In the genomic region with DNA sequence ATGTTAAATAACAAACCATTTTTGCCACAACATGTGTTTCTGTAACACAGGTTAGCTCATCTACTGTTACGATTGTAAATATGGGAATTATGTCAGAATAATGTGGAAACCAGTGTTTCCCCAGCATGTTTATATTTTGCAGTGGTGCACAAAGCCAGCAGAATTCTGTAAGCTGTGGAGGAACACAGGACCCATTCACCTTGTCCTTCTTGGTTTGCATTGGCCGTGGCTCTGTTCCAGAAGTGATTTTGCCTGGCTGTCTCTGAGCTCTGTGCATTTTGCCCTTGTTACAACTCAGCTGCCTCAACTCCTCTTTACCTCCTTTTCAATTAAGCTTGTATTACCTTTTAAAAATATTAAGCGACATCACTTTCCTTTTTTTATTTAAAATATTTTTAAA, we compare ENCODE assay signal across 31 cellular contexts.
"Had no signal": no experiment of that assay in that cellular context is flagged by ENCODE, and none has a peak within 500 bp of the region (broad histone marks: within the 10 kb centered on the region; RNA-seq: fewer than 3 reads in every experiment).

No MANE protein-coding gene starts in this region.

- H3K27ac ChIP-seq: ascending aorta, cardiac muscle cell, coronary artery, gastroesophageal sphincter, hepatocyte, ovary, psoas muscle, suprapubic skin, tibial nerve, WERI-Rb-1 had no signal

- H3K36me3 ChIP-seq: ascending aorta, cardiac muscle cell, gastroesophageal sphincter, ovary, suprapubic skin, tibial nerve, WERI-Rb-1 had no signal

- H3K9me3 ChIP-seq: ascending aorta, gastroesophageal sphincter, ovary, psoas muscle, suprapubic skin, tibial nerve had no signal

- H3K9me3 Mint-ChIP-seq: activated naive CD4-positive, alpha-beta T cell treated with anti-CD3 and anti-CD28 coated beads, Interleukin-2, amount 10 ng/mL, durations not matched to agents 7 days and 5 days; activated naive CD8-positive, alpha-beta T cell treated with anti-CD3 and anti-CD28 coated beads, Interleukin-2, amount 10 ng/mL, durations not matched to agents 7 days and 5 days; brain; effector memory CD8-positive, alpha-beta T cell; nephron; stimulated activated memory B cell treated with anti-CD40 and anti-IgM and Interleukin-4, amounts not matched to agents 10 μg/mL and 1 μg/mL and 100 μg/mL, for 72 hours; stimulated activated naive CD8-positive, alpha-beta T cell treated with anti-CD3 and anti-CD28 coated beads, Interleukin-15, amount 100 ng/mL, for 72 hours had no signal

- H3K4me1 Mint-ChIP-seq: activated naive CD4-positive, alpha-beta T cell treated with anti-CD3 and anti-CD28 coated beads, Interleukin-2, amount 10 ng/mL, durations not matched to agents 7 days and 5 days; activated naive CD8-positive, alpha-beta T cell treated with anti-CD3 and anti-CD28 coated beads, Interleukin-2, amount 10 ng/mL, durations not matched to agents 7 days and 5 days; stimulated activated naive CD8-positive, alpha-beta T cell treated with anti-CD3 and anti-CD28 coated beads, Interleukin-15, amount 100 ng/mL, for 72 hours had no signal

- H2AFZ ChIP-seq: hepatocyte had no signal

- DNase-seq: activated CD4-positive, alpha-beta T cell treated with anti-CD3 and anti-CD28 coated beads for 48 hours; activated CD4-positive, alpha-beta T cell treated with anti-CD3 and anti-CD28 coated beads, Interleukin-2, amount 50 U/mL, for 48 hours; activated CD8-positive, alpha-beta memory T cell treated with anti-CD3 and anti-CD28 coated beads for 24 hours; activated effector memory CD4-positive, alpha-beta T cell treated with anti-CD3 and anti-CD28 coated beads, Interleukin-2, amount 50 U/mL, for 16 hours; activated naive CD4-positive, alpha-beta T cell treated with anti-CD3 and anti-CD28 coated beads, Interleukin-2, amount 10 ng/mL, durations not matched to agents 7 days and 5 days; activated naive CD8-positive, alpha-beta T cell treated with anti-CD3 and anti-CD28 coated beads, Interleukin-2, amount 10 ng/mL, durations not matched to agents 7 days and 5 days; effector memory CD8-positive, alpha-beta T cell; erythroblast; left cardiac atrium; left ventricle myocardium superior; mammary epithelial cell; ovary; psoas muscle; stimulated activated CD4-positive, alpha-beta T cell treated with anti-CD3 and anti-CD28 coated beads, Interleukin-1b, Interleukin-23, amount 100 ng/mL, for 48 hours; stimulated activated CD4-positive, alpha-beta T cell treated with anti-CD3 and anti-CD28 coated beads, Interleukin-4, amount 100 ng/mL, for 4 hours; stimulated activated CD8-positive, alpha-beta memory T cell treated with anti-CD3 and anti-CD28 coated beads, Interleukin-4, amount 100 ng/mL, for 48 hours; stimulated activated naive CD8-positive, alpha-beta T cell treated with anti-CD3 and anti-CD28 coated beads, Interleukin-15, amount 100 ng/mL, for 72 hours; T-helper 9 cell; WERI-Rb-1 had no signal

- ATAC-seq: activated CD4-positive, CD25-positive, alpha-beta regulatory T cell treated with anti-CD3 and anti-CD28 coated beads, Interleukin-2, amount 50 U/mL, for 24 hours; effector memory CD8-positive, alpha-beta T cell; gastroesophageal sphincter; left cardiac atrium; left ventricle myocardium superior; psoas muscle; stimulated activated memory B cell treated with anti-CD40 and anti-IgM and Interleukin-4, amounts not matched to agents 10 μg/mL and 1 μg/mL and 100 μg/mL, for 72 hours; stimulated activated naive CD8-positive, alpha-beta T cell treated with anti-CD3 and anti-CD28 coated beads, Interleukin-15, amount 100 ng/mL, for 72 hours had no signal

- H3K4me2 ChIP-seq: hepatocyte, smooth muscle cell had no signal

- H3K27me3 ChIP-seq: ascending aorta, cardiac muscle cell, gastroesophageal sphincter, hepatocyte, ovary, suprapubic skin, tibial nerve had no signal

- H3K27me3 Mint-ChIP-seq: activated naive CD4-positive, alpha-beta T cell treated with anti-CD3 and anti-CD28 coated beads, Interleukin-2, amount 10 ng/mL, durations not matched to agents 7 days and 5 days; activated naive CD8-positive, alpha-beta T cell treated with anti-CD3 and anti-CD28 coated beads, Interleukin-2, amount 10 ng/mL, durations not matched to agents 7 days and 5 days; brain; stimulated activated naive CD8-positive, alpha-beta T cell treated with anti-CD3 and anti-CD28 coated beads, Interleukin-15, amount 100 ng/mL, for 72 hours had no signal

- H3K27ac Mint-ChIP-seq: activated naive CD4-positive, alpha-beta T cell treated with anti-CD3 and anti-CD28 coated beads, Interleukin-2, amount 10 ng/mL, durations not matched to agents 7 days and 5 days; activated naive CD8-positive, alpha-beta T cell treated with anti-CD3 and anti-CD28 coated beads, Interleukin-2, amount 10 ng/mL, durations not matched to agents 7 days and 5 days; effector memory CD8-positive, alpha-beta T cell; stimulated activated memory B cell treated with anti-CD40 and anti-IgM and Interleukin-4, amounts not matched to agents 10 μg/mL and 1 μg/mL and 100 μg/mL, for 72 hours had no signal

- H3K4me3 Mint-ChIP-seq: activated naive CD4-positive, alpha-beta T cell treated with anti-CD3 and anti-CD28 coated beads, Interleukin-2, amount 10 ng/mL, durations not matched to agents 7 days and 5 days; activated naive CD8-positive, alpha-beta T cell treated with anti-CD3 and anti-CD28 coated beads, Interleukin-2, amount 10 ng/mL, durations not matched to agents 7 days and 5 days; effector memory CD8-positive, alpha-beta T cell; nephron; stimulated activated memory B cell treated with anti-CD40 and anti-IgM and Interleukin-4, amounts not matched to agents 10 μg/mL and 1 μg/mL and 100 μg/mL, for 72 hours; stimulated activated naive CD8-positive, alpha-beta T cell treated with anti-CD3 and anti-CD28 coated beads, Interleukin-15, amount 100 ng/mL, for 72 hours had no signal

- H3K4me3 ChIP-seq: ascending aorta, cardiac muscle cell, coronary artery, gastroesophageal sphincter, hepatocyte, ovary, psoas muscle, smooth muscle cell, suprapubic skin, tibial nerve had no signal

- H3K36me3 Mint-ChIP-seq: activated naive CD4-positive, alpha-beta T cell treated with anti-CD3 and anti-CD28 coated beads, Interleukin-2, amount 10 ng/mL, durations not matched to agents 7 days and 5 days; activated naive CD8-positive, alpha-beta T cell treated with anti-CD3 and anti-CD28 coated beads, Interleukin-2, amount 10 ng/mL, durations not matched to agents 7 days and 5 days; brain; stimulated activated memory B cell treated with anti-CD40 and anti-IgM and Interleukin-4, amounts not matched to agents 10 μg/mL and 1 μg/mL and 100 μg/mL, for 72 hours had no signal
